13 cellular contexts compared by ENCODE assay signal in genomic region chr4:122842984-122843531, GRCh38. TPM values are rescaled to one million over a fixed set of nuclear protein-coding genes. Genes with fewer than 3 reads are reported as not detected.
DNase-seq lines count a peak whose midpoint lies in the region; ATAC-seq and TF ChIP-seq lines count a peak whose summit lies in the region.
"Had no signal": no experiment of that assay in that cellular context is flagged by ENCODE, and none has a peak within 500 bp of the region (broad histone marks: within the 10 kb centered on the region; RNA-seq: fewer than 3 reads in every experiment).

No MANE protein-coding gene starts in this region.

- intact Hi-C loops in tibial artery (cut with DNase I; ENCODE audit: low total_unique reads), result no loop called here

- H3K27me3 ChIP-seq in tibial artery (no peaks in the 10 kb centered on the region), BE2C (no peaks in the 10 kb centered on the region)

- H3K9me3 ChIP-seq in HEK293 (ENCODE audit: control insufficient read depth, insufficient read depth, low read depth, low read length) (no peaks in the 10 kb centered on the region), tibial artery (no peaks in the 10 kb centered on the region), BE2C (no peaks in the 10 kb centered on the region)

- peaks cover 0 to 9% of the 10 kb centered on the region in 2 experiments; a peak in 1 of 3 replicates for H3K36me3 ChIP-seq in HEK293 (ENCODE audit: control insufficient read depth in 2 of 2, insufficient read depth in 1 of 2, low read length in 2 of 2)
- no peaks in the 10 kb centered on the region for H3K36me3 ChIP-seq in tibial artery
- no peaks in the 10 kb centered on the region for H3K36me3 ChIP-seq in BE2C

- H3K4me3 ChIP-seq in HEK293 (ENCODE audit: low read depth, low read length) (no peak overlapping the region), tibial artery (no peak overlapping the region), BE2C (ENCODE audit: low read depth, low read length) (no peak overlapping the region)

- TF ChIP-seq CTCF in HEK293 (tag by site-specific recombination; IDR thresholded peaks at IDR 0.05), result no peak
- no peak for TF ChIP-seq CTCF in VCaP (conservative IDR thresholded peaks at IDR 0.05)
- TF ChIP-seq CTCF in tibial artery (IDR thresholded peaks at IDR 0.05), result no peak
- TF ChIP-seq CTCF in BE2C (IDR thresholded peaks at IDR 0.05; ENCODE audit: low read depth, low read length), result no peak

- CTCF ChIA-PET in HEK293 (lab: Yijun Ruan, JAX), result no interaction called here

- DNase-seq in left lobe of liver (ENCODE audit: low spot score) (no peak), tibial artery (no peak), SIG-M5 (lab: John Stamatoyannopoulos, UW) (no peak), NCI-H1694 treated with DMSO at 0.1 percent for 48 hours (lab: John Stamatoyannopoulos, UW) (no peak), BE2C (no peak)
- DNase-seq: Calu3; effector memory CD4-positive, alpha-beta T cell; naive B cell; NCI-H1417; stimulated activated naive CD8-positive, alpha-beta T cell treated with anti-CD3 and anti-CD28 coated beads, Interleukin-15, Interleukin-2, amounts not matched to agents 100 U/mL and 50 U/mL, for 24 hours; T-helper 9 cell had no signal

- H3K27ac ChIP-seq in HEK293 (ENCODE audit: extremely low read depth, low read depth, low read length) (no peak overlapping the region), VCaP (peak overlapping the region; percentile 45; the same call in 1 of the 2 replicates), tibial artery (peak overlapping the region; percentile 56 to 59)

- H3K4me1 ChIP-seq in HEK293 (ENCODE audit: control insufficient read depth, insufficient read depth, low read length) (peaks cover 8% of the 10 kb centered on the region), tibial artery (peaks cover 0 to 60% (median 22%) of the 10 kb centered on the region in 4 donors), BE2C (no peaks in the 10 kb centered on the region)

- POLR2A ChIA-PET in HEK293 (lab: Yijun Ruan, JAX), result no interaction called here

- peak; percentile 78 for ATAC-seq in left lobe of liver
- ATAC-seq: stimulated activated naive CD8-positive, alpha-beta T cell treated with anti-CD3 and anti-CD28 coated beads, Interleukin-15, Interleukin-2, amounts not matched to agents 100 U/mL and 50 U/mL, for 24 hours had no signal

TF ChIP-seq in HEK293, 187 proteins besides CTCF, POLR2A, EP300 and RAD21 (continues in another document):
- TF ChIP-seq ZNF621 (tag by site-specific recombination; IDR thresholded peaks at IDR 0.05) (no peak), ZNF558 (tag by site-specific recombination; IDR thresholded peaks at IDR 0.05) (peak; percentile 54; the same call in 1 of the 2 replicates), ZNF518A (tag by site-specific recombination; conservative IDR thresholded peaks at IDR 0.05; ENCODE audit: low read depth) (0 out of 2 replicates have a peak, but pooled peaks have one; percentile 14), ZNF561 (tag by site-specific recombination; IDR thresholded peaks at IDR 0.05; ENCODE audit: borderline replicate concordance) (peak; percentile 59; the same call in 1 of the 2 replicates), ZNF549 (tag by site-specific recombination; IDR thresholded peaks at IDR 0.05) (no peak), ZNF777 (tag by site-specific recombination; IDR thresholded peaks at IDR 0.05; ENCODE audit: borderline replicate concordance) (no peak), ZSCAN4 (tag by site-specific recombination; IDR thresholded peaks at IDR 0.05) (no peak), ZNF707 (tag by site-specific recombination; IDR thresholded peaks at IDR 0.05) (no peak), ZNF398 (tag by site-specific recombination; IDR thresholded peaks at IDR 0.05) (peak; percentile 42; the same call in 1 of the 2 replicates), INSM2 (tag by site-specific recombination; IDR thresholded peaks at IDR 0.05) (peak; percentile 71; the same call in 1 of the 2 replicates)
- TF ChIP-seq, protein P1, sequence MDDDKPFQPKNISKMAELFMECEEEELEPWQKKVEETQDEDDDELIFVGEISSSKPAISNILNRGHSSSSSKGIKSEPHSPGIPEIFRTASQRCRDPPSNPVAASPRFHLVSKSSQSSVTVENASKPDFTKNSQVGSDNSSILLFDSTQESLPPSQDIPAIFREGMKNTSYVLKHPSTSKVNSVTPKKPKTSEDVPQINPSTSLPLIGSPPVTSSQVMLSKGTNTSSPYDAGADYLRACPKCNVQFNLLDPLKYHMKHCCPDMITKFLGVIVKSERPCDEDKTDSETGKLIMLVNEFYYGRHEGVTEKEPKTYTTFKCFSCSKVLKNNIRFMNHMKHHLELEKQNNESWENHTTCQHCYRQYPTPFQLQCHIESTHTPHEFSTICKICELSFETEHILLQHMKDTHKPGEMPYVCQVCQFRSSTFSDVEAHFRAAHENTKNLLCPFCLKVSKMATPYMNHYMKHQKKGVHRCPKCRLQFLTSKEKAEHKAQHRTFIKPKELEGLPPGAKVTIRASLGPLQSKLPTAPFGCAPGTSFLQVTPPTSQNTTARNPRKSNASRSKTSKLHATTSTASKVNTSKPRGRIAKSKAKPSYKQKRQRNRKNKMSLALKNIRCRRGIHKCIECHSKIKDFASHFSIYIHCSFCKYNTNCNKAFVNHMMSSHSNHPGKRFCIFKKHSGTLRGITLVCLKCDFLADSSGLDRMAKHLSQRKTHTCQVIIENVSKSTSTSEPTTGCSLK (tag by site-specific recombination; IDR thresholded peaks at IDR 0.05), result no peak

RNA-seq across cellular contexts. Expression of gene FGF2, which starts 16.4 kb away (rescaled TPM):
- 1.2 TPM for total RNA-seq in left lobe of liver
- 0.69 TPM for polyA plus RNA-seq in BE2C (2012; ENCODE audit: insufficient read depth, insufficient read length, low read depth)
